Comparison of ENCODE assay signal across 8 cellular contexts in genomic region chr1:29180497-29181412, GRCh38. TPM values are rescaled to one million over a fixed set of nuclear protein-coding genes. Genes with fewer than 3 reads are reported as not detected.
DNase-seq lines count a peak whose midpoint lies in the region; ATAC-seq and TF ChIP-seq lines count a peak whose summit lies in the region.

No MANE protein-coding gene starts in this region.

- no peaks in the 10 kb centered on the region for H3K9me3 ChIP-seq in CD4-positive, alpha-beta T cell (ENCODE audit: control insufficient read depth, low read length)
- H3K9me3 ChIP-seq in HCT116 (ENCODE audit: control insufficient read depth in 1 of 2, insufficient read depth in 1 of 2, low read depth in 1 of 2, low read length in 2 of 2) (no peaks in the 10 kb centered on the region), endocrine pancreas (ENCODE audit: control insufficient read depth, low read length) (no peaks in the 10 kb centered on the region)

- TSS peak; percentile 48 for BruUV-seq in HCT116 (replicated peaks; lab: Mats Ljungman, UMichigan)

- TF ChIP-seq RAD21 in HCT116 (IDR thresholded peaks at IDR 0.05; ENCODE audit: low read depth) = no peak

- no peak for DNase-seq in CD4-positive, alpha-beta T cell
- DNase-seq in HCT116 (ENCODE audit: low read depth, low spot score) (no peak), T-cell (peak in 6 of 34 experiments; percentile 3 to 14 (median 6)), inferior parietal cortex (ENCODE audit: extremely low spot score) (no peak), GOT3 (lab: John Stamatoyannopoulos, UW) (no peak)
- peak in 1 of 10 donors; percentile 8 for DNase-seq in naive thymus-derived CD8-positive, alpha-beta T cell

- TF ChIP-seq POLR2A in HCT116 (IDR thresholded peaks at IDR 0.05; ENCODE audit: borderline replicate concordance, extremely low read depth, insufficient read depth, insufficient read length) = no peak

- H2AFZ ChIP-seq in HCT116 (ENCODE audit: low read depth, low read length, poor library complexity, severe bottlenecking) = no peak overlapping the region

- H3K4me3 ChIP-seq in HCT116 (replicated peaks in 1 of 2; ENCODE audit: low read depth in 1 of 2, low read length in 2 of 2) (peak overlapping the region; percentile 92 to 93), endocrine pancreas (ENCODE audit: control insufficient read depth, insufficient read depth, low read length) (peak overlapping the region; percentile 68)

- RAD21 ChIA-PET in HCT116 (lab: Charles Lee; ENCODE audit: low non-redundant PET in 1 of 2, low total read pairs in 2 of 2, uncharacterized antibody in 2 of 2, unreplicated experiment in 2 of 2) = no interaction called here

- H3K27ac ChIP-seq in CD4-positive, alpha-beta T cell (ENCODE audit: low read depth, low read length) = peak overlapping the region; percentile 97
- peak overlapping the region; percentile 96 for H3K27ac ChIP-seq in HCT116 (ENCODE audit: low read depth, low read length)

- H3K4me3 Mint-ChIP-seq in CD4-positive, alpha-beta T cell = peak overlapping the region; percentile 97
- H3K4me3 Mint-ChIP-seq in T-cell = peak overlapping the region; percentile 89 to 95 (median 92)
- H3K4me3 Mint-ChIP-seq in naive thymus-derived CD8-positive, alpha-beta T cell = peak overlapping the region; percentile 89 to 96 (median 94)

- peak overlapping the region; percentile 100 for H3K9ac ChIP-seq in HCT116 (ENCODE audit: low read length)
- peak overlapping the region; percentile 86 for H3K9ac ChIP-seq in endocrine pancreas (ENCODE audit: control insufficient read depth, insufficient read depth, low read length)

- peaks cover 54% of the 10 kb centered on the region for H3K4me1 Mint-ChIP-seq in CD4-positive, alpha-beta T cell (ENCODE audit: low read depth)
- H3K4me1 Mint-ChIP-seq in T-cell = peaks cover 58 to 65% (median 59%) of the 10 kb centered on the region in 3 donors
- H3K4me1 Mint-ChIP-seq in naive thymus-derived CD8-positive, alpha-beta T cell = peaks cover 27 to 60% (median 51%) of the 10 kb centered on the region in 4 donors

- intact Hi-C loops in CD4-positive, alpha-beta T cell (cut with DNase I, micrococcal nuclease) = loop anchor here (2.0 to 10.0 kb wide), 6 partner anchors 298 to 1086 kb away; partner anchors contain the start of genes TAF12 (in 2 of the 2) and YTHDF2 (in 1 of the 2)
- intact Hi-C loops in HCT116 (cut with micrococcal nuclease) = loop anchor here (2.0 kb wide), 1 partner anchor 296 kb away; no protein-coding TSS in a partner anchor

- POLR2A ChIA-PET in CD4-positive, alpha-beta T cell (lab: Charles Lee) = interaction anchor here (0.6 to 2.8 kb wide), 28 partner anchors 9 to 1575 kb away, joined by 3 to 49 read pairs (median 14); partner anchors contain the start of genes EPB41, GMEB1, MECR and MED18
- POLR2A ChIA-PET in HCT116 (lab: Charles Lee) (interaction anchor here (0.6 to 2.1 kb wide), 8 partner anchors 10 to 296 kb away, joined by 4 to 11 read pairs (median 4); no protein-coding TSS in a partner anchor), T-cell (lab: Charles Lee) (interaction anchor here (0.5 to 1.6 kb wide), 8 partner anchors 11 to 745 kb away, joined by 3 to 8 read pairs (median 4); partner anchors contain the start of gene TAF12 (in 1 of the 2))
- POLR2A ChIA-PET in naive thymus-derived CD8-positive, alpha-beta T cell (lab: Charles Lee) = interaction anchor here (0.7 to 2.2 kb wide), 24 partner anchors 9 to 1573 kb away, joined by 3 to 37 read pairs (median 6); partner anchors contain the start of genes ATP5IF1, EPB41, GMEB1 and MECR

- peak overlapping the region; percentile 86 for H3K4me2 ChIP-seq in HCT116 (ENCODE audit: low read length)

- peaks cover 29% of the 10 kb centered on the region; the same call in 1 of the 2 replicates for H4K20me1 ChIP-seq in HCT116 (ENCODE audit: insufficient read depth)

- H3K27me3 ChIP-seq in CD4-positive, alpha-beta T cell (ENCODE audit: control insufficient read depth, insufficient read depth, low read length) = no peaks in the 10 kb centered on the region
- H3K27me3 ChIP-seq in HCT116 (ENCODE audit: insufficient read depth, low read length) (no peaks in the 10 kb centered on the region), endocrine pancreas (ENCODE audit: control insufficient read depth, insufficient read depth, low read length) (no peaks in the 10 kb centered on the region)

- no peak for ATAC-seq in CD4-positive, alpha-beta T cell (ENCODE audit: poor library complexity)
- peak; percentile 3 for ATAC-seq in HCT116
- no peak for ATAC-seq in T-cell (replicated peaks in 1 of 4)
- peak in 1 of 2 donors; percentile 0 for ATAC-seq in naive thymus-derived CD8-positive, alpha-beta T cell
- ATAC-seq in HG03469 (IDR thresholded peaks at IDR 0.05; ENCODE audit: unreplicated experiment) = no peak

- H3K36me3 ChIP-seq in HCT116 (ENCODE audit: control insufficient read depth in 1 of 2, insufficient read depth in 2 of 2, low read length in 2 of 2) (peaks cover 7 to 18% of the 10 kb centered on the region in 2 experiments; a peak in 3 of 4 replicates), endocrine pancreas (ENCODE audit: control insufficient read depth, insufficient read depth, low read length) (no peaks in the 10 kb centered on the region)

- H3K9me2 ChIP-seq in HCT116 (ENCODE audit: insufficient read depth) = no peaks in the 10 kb centered on the region

- no peak for TF ChIP-seq CTCF in CD4-positive, alpha-beta T cell (IDR thresholded peaks at IDR 0.05)
- TF ChIP-seq CTCF in HCT116 (IDR thresholded peaks at IDR 0.05 in 2 of 3, conservative IDR thresholded peaks at IDR 0.05 in 1 of 3; ENCODE audit: borderline replicate concordance in 1 of 3, insufficient read depth in 1 of 3, low read depth in 2 of 3, low read length in 2 of 3) = no peak

- no peaks in the 10 kb centered on the region for H3K27me3 Mint-ChIP-seq in CD4-positive, alpha-beta T cell
- H3K27me3 Mint-ChIP-seq in T-cell = no peaks in the 10 kb centered on the region
- no peaks in the 10 kb centered on the region for H3K27me3 Mint-ChIP-seq in naive thymus-derived CD8-positive, alpha-beta T cell

- H3K9me3 Mint-ChIP-seq in CD4-positive, alpha-beta T cell = no peaks in the 10 kb centered on the region
- no peaks in the 10 kb centered on the region for H3K9me3 Mint-ChIP-seq in T-cell
- no peaks in the 10 kb centered on the region for H3K9me3 Mint-ChIP-seq in naive thymus-derived CD8-positive, alpha-beta T cell

- peaks cover 14 to 20% of the 10 kb centered on the region in 2 experiments for H3K4me1 ChIP-seq in HCT116 (ENCODE audit: control insufficient read depth in 1 of 2, insufficient read depth in 2 of 2, low read length in 2 of 2)
- peaks cover 16% of the 10 kb centered on the region for H3K4me1 ChIP-seq in endocrine pancreas (ENCODE audit: control insufficient read depth, insufficient read depth, low read length)

- peaks cover 59% of the 10 kb centered on the region for H3K79me2 ChIP-seq in HCT116 (ENCODE audit: insufficient read depth, low read length)

- peaks cover 50% of the 10 kb centered on the region for H3K36me3 Mint-ChIP-seq in CD4-positive, alpha-beta T cell (ENCODE audit: low read depth)
- H3K36me3 Mint-ChIP-seq in T-cell = peaks cover 11% of the 10 kb centered on the region
- peaks cover 0 to 31% (median 7%) of the 10 kb centered on the region in 3 donors for H3K36me3 Mint-ChIP-seq in naive thymus-derived CD8-positive, alpha-beta T cell

- CTCF ChIA-PET in CD4-positive, alpha-beta T cell (lab: Charles Lee) = interaction anchor here (0.8 to 2.9 kb wide), 10 partner anchors 11 to 662 kb away, joined by 3 to 26 read pairs (median 4); partner anchors contain the start of genes MECR, TAF12 and YTHDF2
- CTCF ChIA-PET in HCT116 (lab: Charles Lee) = interaction anchor here (0.6 to 2.1 kb wide), 7 partner anchors 10 to 299 kb away, joined by 3 to 14 read pairs (median 6); partner anchors contain the start of gene TMEM200B
- CTCF ChIA-PET in T-cell (lab: Charles Lee) = interaction anchor here (0.6 to 2.7 kb wide), 10 partner anchors 17 to 1407 kb away, joined by 3 to 35 read pairs (median 5); partner anchors contain the start of genes STX12 (in 1 of the 2) and YTHDF2 (in 1 of the 2)

- peak overlapping the region; percentile 93 for H3K27ac Mint-ChIP-seq in CD4-positive, alpha-beta T cell
- peak overlapping the region; percentile 88 to 89 for H3K27ac Mint-ChIP-seq in T-cell
- H3K27ac Mint-ChIP-seq in naive thymus-derived CD8-positive, alpha-beta T cell = peak overlapping the region; percentile 81 to 97 (median 96)

TF ChIP-seq in HCT116, 20 proteins besides CTCF, POLR2A, EP300 and RAD21 (continues in another document):
- no peak for TF ChIP-seq ATF3 (IDR thresholded peaks at IDR 0.05)

RNA-seq across cellular contexts. Expression of gene SRSF4, which starts 0.9 kb away (rescaled TPM):
- total RNA-seq in CD4-positive, alpha-beta T cell = 10 to 100 TPM; 89.2 to 93.4 TPM
- total RNA-seq in HCT116 (2021; ENCODE audit: unreplicated experiment) = 69.0 TPM
- polyA plus RNA-seq in HCT116 (2012) = 58.2 and 66.6 TPM in 2 replicates
- total RNA-seq in T-cell = 10 to 100 TPM; 76.0 to 90.4 (median 78.9) TPM
- total RNA-seq in naive thymus-derived CD8-positive, alpha-beta T cell = 10 to 100 TPM; 83.3 to 85.8 TPM
- 100 to 1,000 TPM in 1 of 3 donors, 10 to 100 TPM in 2; 73.2 to 104 (median 81.5) TPM for polyA plus RNA-seq in naive thymus-derived CD8-positive, alpha-beta T cell

RNA-seq across cellular contexts. Expression of gene MECR, which starts 50.0 kb away (rescaled TPM):
- 1 to 10 TPM; 5.5 to 6.6 TPM for total RNA-seq in CD4-positive, alpha-beta T cell
- total RNA-seq in HCT116 (2021; ENCODE audit: unreplicated experiment) (42.9 TPM), T-cell (10 to 100 TPM in 4 of 5 donors, 1 to 10 TPM in 1; 9.5 to 17.8 (median 17.3) TPM)
- polyA plus RNA-seq in HCT116 (2012) = 38.4 and 45.7 TPM in 2 replicates
- total RNA-seq in naive thymus-derived CD8-positive, alpha-beta T cell = 10 to 100 TPM; 23.3 to 25.8 TPM
- 10 to 100 TPM; 17.9 to 24.1 (median 20.4) TPM for polyA plus RNA-seq in naive thymus-derived CD8-positive, alpha-beta T cell

RNA-seq across cellular contexts. Expression of gene PTPRU, which starts 55.6 kb away (rescaled TPM):
- under 1 TPM; 0.16 to 0.56 TPM for total RNA-seq in CD4-positive, alpha-beta T cell
- total RNA-seq in HCT116 (2021; ENCODE audit: unreplicated experiment) (40.7 TPM), T-cell (under 1 TPM in 3 of 5 donors, not detected in 2; 0.13 to 0.82 (median 0.33) TPM)
- polyA plus RNA-seq in HCT116 (2012) = 48.2 and 58.7 TPM in 2 replicates
- not detected for total RNA-seq in naive thymus-derived CD8-positive, alpha-beta T cell
- under 1 TPM in 1 of 3 donors, not detected in 2; 0.54 TPM for polyA plus RNA-seq in naive thymus-derived CD8-positive, alpha-beta T cell

RNA-seq across cellular contexts. Expression of gene TMEM200B, which starts 57.1 kb away (rescaled TPM):
- not detected for total RNA-seq in CD4-positive, alpha-beta T cell
- total RNA-seq in HCT116 (2021; ENCODE audit: unreplicated experiment) (11.3 TPM), T-cell (under 1 TPM in 3 of 5 donors, not detected in 2; 0.12 to 0.16 (median 0.16) TPM)
- polyA plus RNA-seq in HCT116 (2012) = 8.4 and 9.1 TPM in 2 replicates
- total RNA-seq in naive thymus-derived CD8-positive, alpha-beta T cell = not detected
- under 1 TPM in 1 of 3 donors, not detected in 2; 0.08 TPM for polyA plus RNA-seq in naive thymus-derived CD8-positive, alpha-beta T cell

Comparison
In these comparisons a context has a peak if more than half of its experiments do, and no peak if none do; other contexts are left out.
1. RNA of gene PTPRU, which starts 55.6 kb away (total RNA-seq): 40.7 TPM in HCT116 (single experiment); 0.16 to 0.56 TPM in CD4-positive, alpha-beta T cell, not detected in naive thymus-derived CD8-positive, alpha-beta T cell and 0.13 to 0.82 TPM in T-cell; every median in the first group is over 10 times any median in the second.
2. Peak in every context shown above with its lines, with median percentiles within 50 percentile points of each other: H3K27ac Mint-ChIP-seq and H3K4me3 Mint-ChIP-seq.